In the genomic region with DNA sequence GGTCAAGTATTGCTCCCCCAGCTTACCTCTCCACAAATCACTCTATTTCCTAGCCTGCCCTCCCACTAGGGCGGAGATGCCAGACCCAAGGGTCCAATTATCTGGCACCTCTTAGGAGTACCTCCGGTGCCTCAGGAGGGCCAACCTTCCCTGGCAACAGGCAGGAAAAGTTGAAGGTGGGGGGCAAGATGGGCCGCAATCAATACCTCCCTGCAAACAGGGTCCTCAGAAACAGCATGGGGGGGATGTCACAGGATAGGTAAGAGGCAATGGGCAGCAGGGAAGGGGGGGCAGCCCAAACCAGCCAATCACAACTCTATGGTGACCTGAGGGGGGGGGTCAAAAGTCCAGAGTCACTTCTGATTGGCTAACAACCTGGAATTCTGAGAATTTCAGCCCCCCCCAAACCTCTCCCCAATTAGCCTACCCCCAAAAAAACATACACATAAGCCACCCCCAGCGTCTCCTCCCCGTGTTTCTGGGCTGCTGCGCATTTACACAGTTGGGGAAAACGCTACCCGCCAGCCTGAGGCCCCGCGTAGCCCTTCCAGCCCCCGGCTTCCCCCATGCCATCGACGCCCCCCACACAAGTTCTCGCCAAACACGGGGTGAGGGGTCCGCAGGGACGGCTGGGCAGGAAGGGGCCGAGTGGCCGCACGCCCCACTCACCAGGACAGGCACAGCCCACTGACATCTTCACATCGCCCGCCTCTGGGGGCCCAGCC, we compare ENCODE assay signal across 8 cellular contexts. TPM values are rescaled to one million over a fixed set of nuclear protein-coding genes. Genes with fewer than 3 reads are reported as not detected.
DNase-seq lines count a peak whose midpoint lies in the region; ATAC-seq and TF ChIP-seq lines count a peak whose summit lies in the region.

No MANE protein-coding gene starts in this region.

- no peaks in the 10 kb centered on the region for H3K36me3 ChIP-seq in right atrium auricular region

- CTCF ChIA-PET in CD4-positive, alpha-beta T cell (lab: Charles Lee), result interaction anchor here (1.4 kb wide), 2 partner anchors 13 to 279 kb away, joined by 4 to 6 read pairs; partner anchors contain the start of gene PPRC1

- ATAC-seq in CD4-positive, alpha-beta T cell (ENCODE audit: poor library complexity), result no peak
- ATAC-seq in GM21825 (IDR thresholded peaks at IDR 0.05; ENCODE audit: unreplicated experiment) (no peak), GM18867 (IDR thresholded peaks at IDR 0.05; ENCODE audit: unreplicated experiment) (no peak)

- intact Hi-C loops in CD4-positive, alpha-beta T cell (cut with DNase I, micrococcal nuclease), result loop anchor here (1.0 to 5.0 kb wide), 6 partner anchors 13 to 287 kb away; partner anchors contain the start of genes HPS6 (in 2 of the 2), KCNIP2 (in 1 of the 2) and NOLC1 (in 1 of the 2)

- H3K27me3 ChIP-seq in CD4-positive, alpha-beta T cell (ENCODE audit: control insufficient read depth, insufficient read depth, low read length), result no peaks in the 10 kb centered on the region
- no peaks in the 10 kb centered on the region for H3K27me3 ChIP-seq in right atrium auricular region

- no peaks in the 10 kb centered on the region for H3K27me3 Mint-ChIP-seq in CD4-positive, alpha-beta T cell
- peaks cover 4% of the 10 kb centered on the region for H3K27me3 Mint-ChIP-seq in progenitor cell of endocrine pancreas

- H3K27ac Mint-ChIP-seq in CD4-positive, alpha-beta T cell, result peak overlapping the region; percentile 89
- peak overlapping the region; percentile 92 for H3K27ac Mint-ChIP-seq in progenitor cell of endocrine pancreas

- peak overlapping the region; percentile 96 for H3K27ac ChIP-seq in CD4-positive, alpha-beta T cell (ENCODE audit: low read depth, low read length)
- H3K27ac ChIP-seq in right atrium auricular region, result peak overlapping the region; percentile 97 to 99

- H3K9me3 Mint-ChIP-seq in CD4-positive, alpha-beta T cell, result no peaks in the 10 kb centered on the region
- no peaks in the 10 kb centered on the region for H3K9me3 Mint-ChIP-seq in progenitor cell of endocrine pancreas (ENCODE audit: low read depth)

- POLR2A ChIA-PET in CD4-positive, alpha-beta T cell (lab: Charles Lee), result interaction anchor here (1.0 to 1.6 kb wide), 3 partner anchors 13 to 64 kb away, joined by 3 to 8 read pairs (median 3); partner anchors contain the start of gene PPRC1

- H3K4me3 ChIP-seq in HFF-Myc (replicated peaks; ENCODE audit: low read depth, low read length), result peak overlapping the region; percentile 80
- peak overlapping the region; percentile 87 to 94 for H3K4me3 ChIP-seq in right atrium auricular region

- H3K4me1 Mint-ChIP-seq in CD4-positive, alpha-beta T cell (ENCODE audit: low read depth), result peaks cover 63% of the 10 kb centered on the region
- H3K4me1 Mint-ChIP-seq in progenitor cell of endocrine pancreas (ENCODE audit: low read depth), result peaks cover 33% of the 10 kb centered on the region

- H3K9me3 ChIP-seq in CD4-positive, alpha-beta T cell (ENCODE audit: control insufficient read depth, low read length), result no peaks in the 10 kb centered on the region
- no peaks in the 10 kb centered on the region for H3K9me3 ChIP-seq in right atrium auricular region

- peak overlapping the region; percentile 89 for H3K4me3 Mint-ChIP-seq in CD4-positive, alpha-beta T cell
- peak overlapping the region; percentile 73 for H3K4me3 Mint-ChIP-seq in progenitor cell of endocrine pancreas (ENCODE audit: low read depth)

- DNase-seq in CD4-positive, alpha-beta T cell, result peak in 8 of 10 experiments; percentile 27 to 54 (median 32)
- no peak for DNase-seq in HFF-Myc (ENCODE audit: extremely low read depth, low read depth)
- DNase-seq in SK-N-DZ (ENCODE audit: low spot score), result peak; percentile 64
- DNase-seq in astrocyte of the hippocampus (ENCODE audit: low read depth, low spot score), result peak; percentile 88
- DNase-seq in right atrium auricular region (ENCODE audit: low spot score), result peak; percentile 85
- no peak for DNase-seq in progenitor cell of endocrine pancreas (ENCODE audit: low spot score, unreplicated experiment)

- H3K4me1 ChIP-seq in right atrium auricular region, result peaks cover 0 to 63% of the 10 kb centered on the region in 2 donors

- H3K36me3 Mint-ChIP-seq in CD4-positive, alpha-beta T cell (ENCODE audit: low read depth), result peaks cover 12% of the 10 kb centered on the region
- no peaks in the 10 kb centered on the region for H3K36me3 Mint-ChIP-seq in progenitor cell of endocrine pancreas (ENCODE audit: insufficient read depth)

- no peak for TF ChIP-seq CTCF in CD4-positive, alpha-beta T cell (IDR thresholded peaks at IDR 0.05)
- TF ChIP-seq CTCF in HFF-Myc (IDR thresholded peaks at IDR 0.05; ENCODE audit: low read depth, low read length, missing control alignments), result no peak
- no peak for TF ChIP-seq CTCF in right atrium auricular region (IDR thresholded peaks at IDR 0.05)
- TF ChIP-seq CTCF in progenitor cell of endocrine pancreas (IDR thresholded peaks at IDR 0.05; ENCODE audit: unreplicated experiment), result no peak

RNA-seq across cellular contexts. Expression of gene LDB1, which starts 0.6 kb away (rescaled TPM):
- total RNA-seq in CD4-positive, alpha-beta T cell, result 100 to 1,000 TPM; 116 to 117 TPM
- 61.6 and 73.8 TPM in 2 replicates for polyA plus RNA-seq in SK-N-DZ (2014; cell fraction: cytosol; rRNA removed)
- 187 and 202 TPM in 2 replicates for polyA plus RNA-seq in SK-N-DZ (2014; cell fraction: nucleus; rRNA removed)
- 10 to 100 TPM; 32.2 to 59.7 TPM for total RNA-seq in right atrium auricular region
- total RNA-seq in progenitor cell of endocrine pancreas, result 99.5 and 107 TPM in 2 replicates

RNA-seq across cellular contexts. Expression of gene PPRC1, which starts 13.3 kb away (rescaled TPM):
- total RNA-seq in CD4-positive, alpha-beta T cell, result 10 to 100 TPM; 22.0 to 22.9 TPM
- polyA plus RNA-seq in SK-N-DZ (2014; cell fraction: cytosol; rRNA removed), result 27.8 and 39.6 TPM in 2 replicates
- 51.7 and 69.3 TPM in 2 replicates for polyA plus RNA-seq in SK-N-DZ (2014; cell fraction: nucleus; rRNA removed)
- total RNA-seq in right atrium auricular region (10 to 100 TPM; 10.9 to 20.6 TPM), progenitor cell of endocrine pancreas (40.1 and 41.9 TPM in 2 replicates)

RNA-seq across cellular contexts. Expression of gene NOLC1, which starts 32.6 kb away (rescaled TPM):
- total RNA-seq in CD4-positive, alpha-beta T cell, result 10 to 100 TPM; 34.2 to 36.1 TPM
- polyA plus RNA-seq in SK-N-DZ (2014; cell fraction: cytosol; rRNA removed), result 108 and 127 TPM in 2 replicates
- 66.8 and 109 TPM in 2 replicates for polyA plus RNA-seq in SK-N-DZ (2014; cell fraction: nucleus; rRNA removed)
- 10 to 100 TPM; 42.2 to 47.8 TPM for total RNA-seq in right atrium auricular region
- total RNA-seq in progenitor cell of endocrine pancreas, result 64.7 and 68.9 TPM in 2 replicates

RNA-seq across cellular contexts. Expression of gene HPS6, which starts 54.4 kb away (rescaled TPM):
- total RNA-seq in CD4-positive, alpha-beta T cell, result 10 to 100 TPM; 12.8 to 15.0 TPM
- 22.2 and 23.3 TPM in 2 replicates for polyA plus RNA-seq in SK-N-DZ (2014; cell fraction: cytosol; rRNA removed)
- polyA plus RNA-seq in SK-N-DZ (2014; cell fraction: nucleus; rRNA removed), result 11.3 and 15.6 TPM in 2 replicates
- 10 to 100 TPM; 11.2 to 15.6 TPM for total RNA-seq in right atrium auricular region
- 15.6 and 17.2 TPM in 2 replicates for total RNA-seq in progenitor cell of endocrine pancreas

Comparison
In these comparisons a context has a peak if more than half of its experiments do, and no peak if none do; other contexts are left out.
1. DNase-seq: peak in CD4-positive, alpha-beta T cell (8 of 10), SK-N-DZ (single experiment), astrocyte of the hippocampus (single experiment) and right atrium auricular region (single experiment); none in HFF-Myc (single experiment) and progenitor cell of endocrine pancreas (single experiment).